Comparison of ENCODE assay signal across 8 cellular contexts in genomic region chr22:21517374-21517773, GRCh38. TPM values are rescaled to one million over a fixed set of nuclear protein-coding genes. Genes with fewer than 3 reads are reported as not detected.
DNase-seq lines count a peak whose midpoint lies in the region; ATAC-seq, FAIRE-seq and TF ChIP-seq lines count a peak whose summit lies in the region.
"Not testable (repeated sequence)": the region's sequence is repeated elsewhere in the genome, so short reads cannot be mapped to it uniquely, and the experiment has no call there.

No MANE protein-coding gene starts in this region.

- TF ChIP-seq EP300 in A549 (IDR thresholded peaks at IDR 0.05) = not testable (repeated sequence)

- not testable (repeated sequence) for H3K27ac Mint-ChIP-seq in activated T-cell treated with anti-CD3 and anti-CD28 coated beads, Interleukin-2, amount 50 U/mL, for 24 hours

- H3K27ac ChIP-seq in A549, pancreas: not testable (repeated sequence)

- H3K36me3 Mint-ChIP-seq in activated T-cell treated with anti-CD3 and anti-CD28 coated beads, Interleukin-2, amount 50 U/mL, for 24 hours (ENCODE audit: low read depth) = not testable (repeated sequence)

- ATAC-seq in A549 (peak; percentile 78 to 87), GM19328 (IDR thresholded peaks at IDR 0.05; ENCODE audit: unreplicated experiment) (peak; percentile 78), GM21786 (IDR thresholded peaks at IDR 0.05; ENCODE audit: unreplicated experiment) (peak; percentile 65), HG02981 (IDR thresholded peaks at IDR 0.05; ENCODE audit: unreplicated experiment) (peak; percentile 89), HG03565 (IDR thresholded peaks at IDR 0.05; ENCODE audit: unreplicated experiment) (peak; percentile 72), Right ventricle myocardium superior (ENCODE audit: poor library complexity) (peak; percentile 89), pancreas (peak; percentile 80 to 90 (median 83))

- TF ChIP-seq CTCF in A549 (IDR thresholded peaks at IDR 0.05); pancreas (IDR thresholded peaks at IDR 0.05): not testable (repeated sequence)

- not testable (repeated sequence) for DNase-seq in A549 (ENCODE audit: low read depth in 1 of 2, low spot score in 1 of 2); Right ventricle myocardium superior; pancreas
- DNase-seq in activated T-cell treated with anti-CD3 and anti-CD28 coated beads, Interleukin-2, amount 50 U/mL, for 24 hours = peak; percentile 76

- TF ChIP-seq RAD21 in A549 (conservative IDR thresholded peaks at IDR 0.05 in 1 of 2, IDR thresholded peaks at IDR 0.05 in 1 of 2) = not testable (repeated sequence)

- CTCF ChIA-PET in A549 (lab: Yijun Ruan, JAX) = not testable (repeated sequence)

- not testable (repeated sequence) for TF ChIP-seq POLR2A in A549 (IDR thresholded peaks at IDR 0.05; ENCODE audit: low read length)

- H3K4me1 Mint-ChIP-seq in activated T-cell treated with anti-CD3 and anti-CD28 coated beads, Interleukin-2, amount 50 U/mL, for 24 hours (ENCODE audit: low read depth) = not testable (repeated sequence)

- not testable (repeated sequence) for H3K27me3 ChIP-seq in pancreas

- no CpG with 5 or more reads among the region's 52 CpGs for WGBS in A549 (ENCODE audit: missing lambda C conversion rate)
- WGBS in pancreas, 2 donors = no CpG with 5 or more reads among the region's 52 CpGs

- FAIRE-seq in A549 (lab: Jason Lieb, UNC); pancreas (lab: Jason Lieb, UNC): not testable (repeated sequence)

- not testable (repeated sequence) for H3K4me1 ChIP-seq in A549, pancreas

- POLR2A ChIA-PET in A549 (lab: Yijun Ruan, JAX) = not testable (repeated sequence)

- H3K9me3 ChIP-seq in A549, pancreas: not testable (repeated sequence)

- H3K36me3 ChIP-seq in pancreas = not testable (repeated sequence)

- intact Hi-C loops in Right ventricle myocardium superior (cut with DNase I); pancreas (cut with DNase I): not testable (repeated sequence)

- not testable (repeated sequence) for H3K4me3 Mint-ChIP-seq in activated T-cell treated with anti-CD3 and anti-CD28 coated beads, Interleukin-2, amount 50 U/mL, for 24 hours

- not testable (repeated sequence) for H3K4me3 ChIP-seq in A549, pancreas

- not testable (repeated sequence) for H3K4me2 ChIP-seq in A549

- not testable (repeated sequence) for H3K27me3 Mint-ChIP-seq in activated T-cell treated with anti-CD3 and anti-CD28 coated beads, Interleukin-2, amount 50 U/mL, for 24 hours

- H3K9me3 Mint-ChIP-seq in activated T-cell treated with anti-CD3 and anti-CD28 coated beads, Interleukin-2, amount 50 U/mL, for 24 hours = not testable (repeated sequence)

RNA-seq across cellular contexts. Expression of gene RIMBP3C, which starts 33.9 kb away (rescaled TPM):
- polyA plus RNA-seq in A549 (2011; rRNA removed) (0.05 and 0.08 TPM in 2 replicates), A549 (2017; fragmentation: RNase III; extraction: RNeasy Plus Mini Kit Qiagen cat#74134 plus additional on column Dnase treatment) (0.17 to 0.27 TPM (median 0.24 TPM) in 3 replicates), pancreas (under 1 TPM in 1 of 2 donors, not detected in 1; 0.12 TPM)
- 0.01 and 0.04 TPM in 2 replicates for polyA plus RNA-seq in A549 (2012; cell fraction: cytosol; rRNA removed)
- polyA plus RNA-seq in A549 (2012; cell fraction: nucleus; rRNA removed) = 0.04 and 0.08 TPM in 2 replicates
- polyA minus RNA-seq in A549 (2011; rRNA and poly(A)+ RNA removed) = 0.41 and 0.68 TPM in 2 replicates
- total RNA-seq in Right ventricle myocardium superior (not detected), pancreas (under 1 TPM in 5 of 6 donors, not detected in 1; 0.09 to 0.47 (median 0.19) TPM)

RNA-seq across cellular contexts. Expression of gene UBE2L3, which starts 50.1 kb away (rescaled TPM):
- polyA plus RNA-seq in A549 (2011; rRNA removed) = 45.3 and 54.9 TPM in 2 replicates
- 33.7 and 34.3 TPM in 2 replicates for polyA plus RNA-seq in A549 (2012; cell fraction: cytosol; rRNA removed)
- polyA plus RNA-seq in A549 (2012; cell fraction: nucleus; rRNA removed) = 17.6 and 25.7 TPM in 2 replicates
- polyA plus RNA-seq in A549 (2017; fragmentation: RNase III; extraction: RNeasy Plus Mini Kit Qiagen cat#74134 plus additional on column Dnase treatment) = 53.1 to 56.6 TPM (median 55.6 TPM) in 3 replicates
- 28.2 and 32.9 TPM in 2 replicates for polyA minus RNA-seq in A549 (2011; rRNA and poly(A)+ RNA removed)
- 46.7 TPM for total RNA-seq in Right ventricle myocardium superior
- 10 to 100 TPM; 10.9 to 23.5 (median 14.8) TPM for total RNA-seq in pancreas
- 10 to 100 TPM; 22.6 to 24.5 TPM for polyA plus RNA-seq in pancreas

RNA-seq across cellular contexts. Expression of gene TMEM191C, which starts 50.2 kb away (rescaled TPM):
- polyA plus RNA-seq in A549 (2011; rRNA removed) (0.57 and 0.71 TPM in 2 replicates), A549 (2017; fragmentation: RNase III; extraction: RNeasy Plus Mini Kit Qiagen cat#74134 plus additional on column Dnase treatment) (0.44 to 1.2 TPM (median 0.58 TPM) in 3 replicates), pancreas (1 to 10 TPM in 1 of 2 donors, under 1 TPM in 1; 0.68 to 1.8 TPM)
- polyA plus RNA-seq in A549 (2012; cell fraction: cytosol; rRNA removed) = 1.4 and 1.5 TPM in 2 replicates
- 8.5 and 13.2 TPM in 2 replicates for polyA plus RNA-seq in A549 (2012; cell fraction: nucleus; rRNA removed)
- 0.54 TPM in 1 of 2 replicates, not detected in the other for polyA minus RNA-seq in A549 (2011; rRNA and poly(A)+ RNA removed)
- total RNA-seq in Right ventricle myocardium superior (0.65 TPM), pancreas (under 1 TPM in 5 of 6 donors, not detected in 1; 0.20 to 0.55 (median 0.51) TPM)
